12 cellular contexts compared by ENCODE assay signal in the genomic region with DNA sequence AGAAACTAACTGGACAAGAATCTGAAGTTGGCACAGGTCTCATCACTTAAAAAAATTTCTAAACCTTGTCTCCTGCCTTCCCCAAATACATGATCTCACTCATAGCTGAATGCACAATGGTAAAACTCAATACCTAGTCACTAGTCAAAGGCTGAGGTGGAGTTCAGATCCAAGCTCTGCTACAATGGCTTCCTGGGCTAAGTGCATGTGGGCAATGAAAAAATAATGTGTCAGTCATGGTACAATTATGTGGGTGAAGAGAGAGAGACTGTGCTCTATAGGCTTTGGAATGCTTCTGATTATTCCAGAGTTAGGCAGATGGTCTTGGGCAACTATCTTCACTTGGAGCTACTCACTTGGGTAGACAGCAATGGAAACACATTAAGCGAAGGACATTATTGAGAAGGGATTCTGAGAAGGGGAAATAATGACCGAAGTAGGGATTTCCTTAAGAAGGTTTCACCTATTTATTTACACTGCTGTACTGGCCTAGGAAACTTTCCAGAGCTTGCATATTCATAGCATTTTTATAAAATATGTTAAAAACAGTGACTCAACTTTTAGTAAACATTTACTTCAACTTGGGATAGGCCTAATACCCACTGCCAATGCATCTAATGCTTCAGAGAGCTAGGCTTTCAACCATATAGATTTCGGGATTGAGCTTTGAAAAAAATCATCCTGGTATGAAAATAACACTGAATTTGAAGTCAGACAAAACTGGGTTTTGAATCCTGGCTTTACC. TPM values are rescaled to one million over a fixed set of nuclear protein-coding genes. Genes with fewer than 3 reads are reported as not detected.
DNase-seq lines count a peak whose midpoint lies in the region; ATAC-seq and TF ChIP-seq lines count a peak whose summit lies in the region.
"Had no signal": no experiment of that assay in that cellular context is flagged by ENCODE, and none has a peak within 500 bp of the region (broad histone marks: within the 10 kb centered on the region; RNA-seq: fewer than 3 reads in every experiment).

No MANE protein-coding gene starts in this region.

- no peaks in the 10 kb centered on the region for H3K27me3 ChIP-seq in BJ (ENCODE audit: control insufficient read depth, insufficient read depth, low read length)

- CTCF ChIA-PET in BJ (lab: Yijun Ruan, JAX), result interaction anchor here (0.9 to 1.7 kb wide), 4 partner anchors 10 to 164 kb away, joined by 3 to 8 read pairs (median 4); no protein-coding TSS in a partner anchor

- POLR2A ChIA-PET in BJ (lab: Charles Lee), result interaction anchor here (0.7 kb wide), 1 partner anchor 69 kb away, joined by 3 read pairs; no protein-coding TSS in a partner anchor

- DNase-seq in BJ (ENCODE audit: low read depth), result peak; percentile 18
- peak; percentile 63 for DNase-seq in LHCN-M2 (ENCODE audit: low read depth)
- peak; percentile 19 to 77 for DNase-seq in cardiac fibroblast (ENCODE audit: low read depth in 2 of 2)
- peak; percentile 60 for DNase-seq in myocyte (ENCODE audit: low read depth)
- no peak for DNase-seq in NCI-H524 treated with DMSO at 0.1 percent for 48 hours (lab: John Stamatoyannopoulos, UW)
- DNase-seq in iPS-NIHi7 (ENCODE audit: extremely low spot score), result no peak
- no peak for DNase-seq in SHP77 (lab: John Stamatoyannopoulos, UW)
- DNase-seq: amygdala, NCI-H1105 had no signal

- H3K36me3 ChIP-seq in BJ (ENCODE audit: control insufficient read depth, insufficient read depth, low read length), result no peaks in the 10 kb centered on the region

- no peak for ATAC-seq in HG03139 (IDR thresholded peaks at IDR 0.05; ENCODE audit: unreplicated experiment)

- TF ChIP-seq CTCF in BJ (IDR thresholded peaks at IDR 0.05; ENCODE audit: insufficient read depth, low read depth, low read length), result no peak
- no peak for TF ChIP-seq CTCF in cardiac fibroblast (IDR thresholded peaks at IDR 0.05; ENCODE audit: low read depth, low read length)

- H3K4me3 ChIP-seq in BJ (ENCODE audit: low read depth, low read length), result no peak overlapping the region
- no peak overlapping the region for H3K4me3 ChIP-seq in cardiac fibroblast (replicated peaks in 1 of 2; ENCODE audit: low read depth in 2 of 2, low read length in 2 of 2)
- H3K4me3 ChIP-seq: GM12878, lung had no signal

RNA-seq across cellular contexts. Expression of gene PLXND1, which starts 58.7 kb away (rescaled TPM):
- 84.6 and 128 TPM in 2 replicates for polyA plus RNA-seq in BJ (2011; rRNA removed)
- polyA minus RNA-seq in BJ (2011; rRNA and poly(A)+ RNA removed), result 84.0 and 88.3 TPM in 2 replicates
- 51.3 and 63.2 TPM in 2 replicates for total RNA-seq in LHCN-M2 (2014; rRNA removed)
- 73.0 TPM for polyA plus RNA-seq in LHCN-M2 (2012)
- total RNA-seq in myocyte, result 37.7 and 44.2 TPM in 2 replicates
- polyA plus RNA-seq in myocyte (2012), result 231 TPM

Comparison
In these comparisons a context has a peak if more than half of its experiments do, and no peak if none do; other contexts are left out.
1. DNase-seq: peak in BJ (single experiment), LHCN-M2 (single experiment), cardiac fibroblast (2 of 2) and myocyte (single experiment); none in NCI-H524 treated with DMSO at 0.1 percent for 48 hours (single experiment), iPS-NIHi7 (single experiment) and SHP77 (0 of 2).